1 cellular context compared by ENCODE assay signal in genomic region chr1:12167493-12168429, GRCh38.
TF ChIP-seq lines count a peak whose summit lies in the region.

No MANE protein-coding gene starts in this region.

TF ChIP-seq in K562, 482 proteins besides CTCF, POLR2A, EP300 and RAD21 (continued from another document and continues in another):
- TF ChIP-seq MAX (CRISPR knock-in tag; IDR thresholded peaks at IDR 0.05) (peak; percentile 60), NFE2L1 (tag; IDR thresholded peaks at IDR 0.05; ENCODE audit: borderline replicate concordance, low read depth) (no peak), CEBPB (tag; IDR thresholded peaks at IDR 0.05) (no peak), ATF6 (CRISPR knock-in tag; IDR thresholded peaks at IDR 0.05) (0 out of 2 replicates have a peak, but pooled peaks have one; percentile 53), ZBTB40 (IDR thresholded peaks at IDR 0.05) (peak; percentile 57), ZBTB40 (CRISPR knock-in tag; IDR thresholded peaks at IDR 0.05) (no peak), STAT5A (IDR thresholded peaks at IDR 0.05; ENCODE audit: borderline replicate concordance, low read length) (0 out of 2 replicates have a peak, but pooled peaks have one; percentile 58), TFE3 (CRISPR knock-in tag; IDR thresholded peaks at IDR 0.05) (no peak), RBM15 (IDR thresholded peaks at IDR 0.05; ENCODE audit: insufficient read depth, low read length) (no peak), ZNF644 (tag; IDR thresholded peaks at IDR 0.05; ENCODE audit: low read depth) (no peak), ARID4B (CRISPR knock-in tag; IDR thresholded peaks at IDR 0.05) (peak; percentile 67), TBL1XR1 (IDR thresholded peaks at IDR 0.05; ENCODE audit: low read length in 2 of 2) (peak in 1 of 2 experiments; percentile 59; a peak in 1 of 4 replicates), ZNF57 (CRISPR knock-in tag; IDR thresholded peaks at IDR 0.05) (no peak), EGR1 (conservative IDR thresholded peaks at IDR 0.05) (peak; percentile 97), MBD1 (CRISPR knock-in tag; IDR thresholded peaks at IDR 0.05) (no peak), CEBPG (CRISPR knock-in tag; IDR thresholded peaks at IDR 0.05) (no peak), CEBPG (tag; conservative IDR thresholded peaks at IDR 0.05 in 1 of 2, IDR thresholded peaks at IDR 0.05 in 1 of 2) (no peak), KAT2B (IDR thresholded peaks at IDR 0.05; ENCODE audit: low read depth, low read length) (no peak), KLF1 (tag; IDR thresholded peaks at IDR 0.05) (0 out of 2 replicates have a peak, but pooled peaks have one; percentile 23), MAFF (IDR thresholded peaks at IDR 0.05; ENCODE audit: low read length) (no peak), IRF2 (CRISPR knock-in tag; IDR thresholded peaks at IDR 0.05) (no peak), MBD2 (IDR thresholded peaks at IDR 0.05; ENCODE audit: borderline replicate concordance, low read depth) (peak; percentile 58; the same call in 1 of the 2 replicates), CC2D1A (IDR thresholded peaks at IDR 0.05) (no peak), DNMT1 (IDR thresholded peaks at IDR 0.05) (no peak), MEIS2 (IDR thresholded peaks at IDR 0.05; ENCODE audit: partially characterized antibody) (peak; percentile 56), ZBTB11 (CRISPR knock-in tag; IDR thresholded peaks at IDR 0.05) (no peak), DEAF1 (CRISPR knock-in tag; IDR thresholded peaks at IDR 0.05) (no peak), KLF16 (IDR thresholded peaks at IDR 0.05) (peak; percentile 72; the same call in 1 of the 2 replicates), NR2C2 (CRISPR knock-in tag; IDR thresholded peaks at IDR 0.05) (0 out of 2 replicates have a peak, but pooled peaks have one; percentile 18), NR2C2 (tag; IDR thresholded peaks at IDR 0.05) (0 out of 2 replicates have a peak, but pooled peaks have one; percentile 3)
